27 cellular contexts compared by ENCODE assay signal in genomic region chr18:53906681-53907080, GRCh38.
DNase-seq lines count a peak whose midpoint lies in the region; ATAC-seq, FAIRE-seq and TF ChIP-seq lines count a peak whose summit lies in the region.
"Had no signal": no experiment of that assay in that cellular context is flagged by ENCODE, and none has a peak within 500 bp of the region (broad histone marks: within the 10 kb centered on the region; RNA-seq: fewer than 3 reads in every experiment).

No MANE protein-coding gene starts in this region.

- H3K9me3 ChIP-seq in H9 (ENCODE audit: control insufficient read depth, low read depth, low read length) (no peaks in the 10 kb centered on the region), kidney (ENCODE audit: control insufficient read depth in 1 of 2, low read length in 2 of 2) (no peaks in the 10 kb centered on the region)
- H3K9me3 ChIP-seq: esophagus muscularis mucosa, psoas muscle, SK-N-SH, upper lobe of left lung had no signal

- no CpG with 5 or more reads among the region's 2 CpGs for WGBS in H9 (ENCODE audit: extremely low coverage, insufficient read length, low lambda C conversion rate)

- no peaks in the 10 kb centered on the region for H3K79me2 ChIP-seq in H9 (ENCODE audit: insufficient read depth, low read length)

- POLR2A ChIA-PET in T-cell (lab: Charles Lee) = no interaction called here

- no peak overlapping the region for H2BK12ac ChIP-seq in H9 (ENCODE audit: insufficient read length, low read depth, low read length)

- intact Hi-C loops in cardiac septum (cut with DNase I) (no loop called here), kidney (cut with DNase I) (no loop called here)

- CTCF ChIA-PET in T-cell (lab: Charles Lee) = interaction anchor here in 1 of 2 donors (0.6 kb wide), 1 partner anchor 1281 kb away, joined by 3 read pairs; no protein-coding TSS in a partner anchor

- no peak overlapping the region for H3K4me3 Mint-ChIP-seq in T-cell
- no peak overlapping the region for H3K4me3 Mint-ChIP-seq in H9
- H3K4me3 Mint-ChIP-seq: activated naive CD4-positive, alpha-beta T cell treated with anti-CD3 and anti-CD28 coated beads, Interleukin-2, amount 10 ng/mL, durations not matched to agents 7 days and 5 days; memory B cell had no signal

- no peak overlapping the region for H3K18ac ChIP-seq in H9 (ENCODE audit: insufficient read length, low read depth, low read length)

- H3K23ac ChIP-seq in H9 (ENCODE audit: insufficient read length, low read depth, low read length) = no peak overlapping the region

- no peak overlapping the region for H3K4me2 ChIP-seq in H9 (ENCODE audit: insufficient read depth, insufficient read length, low read length)
- H3K4me2 ChIP-seq: KMS-11, SK-N-SH had no signal

- no peak overlapping the region for H2BK120ac ChIP-seq in H9 (ENCODE audit: low read depth, low read length, poor library complexity, severe bottlenecking)

- peaks cover 0 to 12% of the 10 kb centered on the region in 2 donors for H3K27me3 Mint-ChIP-seq in T-cell
- no peaks in the 10 kb centered on the region for H3K27me3 Mint-ChIP-seq in H9 (ENCODE audit: low read depth)
- H3K27me3 Mint-ChIP-seq: activated naive CD4-positive, alpha-beta T cell treated with anti-CD3 and anti-CD28 coated beads, Interleukin-2, amount 10 ng/mL, durations not matched to agents 7 days and 5 days had no signal

- H4K5ac ChIP-seq in H9 (ENCODE audit: insufficient read length, low read depth, low read length) = no peak overlapping the region

- H3K4me1 ChIP-seq in H9 (ENCODE audit: insufficient read depth, low read length) (no peaks in the 10 kb centered on the region), kidney (ENCODE audit: control insufficient read depth in 1 of 2, insufficient read depth in 1 of 2, low read depth in 1 of 2, low read length in 2 of 2) (no peaks in the 10 kb centered on the region)
- H3K4me1 ChIP-seq: psoas muscle, upper lobe of left lung had no signal

- no peaks in the 10 kb centered on the region for H3K79me1 ChIP-seq in H9 (ENCODE audit: insufficient read depth, low read depth, low read length, poor library complexity, severe bottlenecking)

- no peak overlapping the region for H3K27ac ChIP-seq in H9 (ENCODE audit: insufficient read length, low read depth, low read length)
- no peak overlapping the region for H3K27ac ChIP-seq in kidney (ENCODE audit: low read depth in 2 of 2, low read length in 2 of 2)
- H3K27ac ChIP-seq: 22Rv1, esophagus muscularis mucosa, KMS-11, psoas muscle, upper lobe of left lung had no signal

- H3T11ph ChIP-seq in H9 (ENCODE audit: low read length) = no peak overlapping the region

- ATAC-seq in T-cell (replicated peaks in 1 of 4) = no peak
- ATAC-seq: psoas muscle had no signal

- no peak overlapping the region for H3K9ac ChIP-seq in H9 (ENCODE audit: extremely low read depth, insufficient read length, low read length)
- no peak overlapping the region for H3K9ac ChIP-seq in kidney (ENCODE audit: low read length in 2 of 2)
- H3K9ac ChIP-seq: KMS-11, SK-N-SH had no signal

- H4K8ac ChIP-seq in H9 (replicated peaks; ENCODE audit: insufficient read length, low read depth, low read length) = no peak overlapping the region

- no peak for TF ChIP-seq CTCF in cardiac fibroblast (IDR thresholded peaks at IDR 0.05; ENCODE audit: low read depth, low read length)
- no peak for TF ChIP-seq CTCF in H9 (conservative IDR thresholded peaks at IDR 0.05)
- no peak for TF ChIP-seq CTCF in kidney (IDR thresholded peaks at IDR 0.05; ENCODE audit: borderline replicate concordance, extremely low read depth, insufficient read depth)

- H4K20me1 ChIP-seq in H9 (ENCODE audit: control insufficient read depth, insufficient read depth, insufficient read length) = no peaks in the 10 kb centered on the region

- H3K4me1 Mint-ChIP-seq in T-cell = no peaks in the 10 kb centered on the region
- H3K4me1 Mint-ChIP-seq in H9 = peaks cover 0 to 4% of the 10 kb centered on the region in 2 experiments; a peak in 2 of 4 replicates
- H3K4me1 Mint-ChIP-seq: activated naive CD4-positive, alpha-beta T cell treated with anti-CD3 and anti-CD28 coated beads, Interleukin-2, amount 10 ng/mL, durations not matched to agents 7 days and 5 days; memory B cell had no signal

- H2BK15ac ChIP-seq in H9 (ENCODE audit: low read depth, low read length) = no peak overlapping the region

- no peak overlapping the region for H3K4me3 ChIP-seq in cardiac fibroblast (replicated peaks in 1 of 2; ENCODE audit: low read depth in 2 of 2, low read length in 2 of 2)
- no peak overlapping the region for H3K4me3 ChIP-seq in kidney (ENCODE audit: low read length in 2 of 2)
- H3K4me3 ChIP-seq: esophagus muscularis mucosa, psoas muscle, upper lobe of left lung had no signal

- no peak overlapping the region for H4K91ac ChIP-seq in H9 (ENCODE audit: insufficient read length, low read depth, low read length)

- H3K23me2 ChIP-seq in H9 (ENCODE audit: insufficient read length, low read depth, low read length, poor library complexity, severe bottlenecking) = no peaks in the 10 kb centered on the region

- H3K14ac ChIP-seq in H9 (ENCODE audit: insufficient read depth, low read length) = no peak overlapping the region

- H3K27ac Mint-ChIP-seq in T-cell (no peak overlapping the region), H9 (no peak overlapping the region)
- H3K27ac Mint-ChIP-seq: activated naive CD4-positive, alpha-beta T cell treated with anti-CD3 and anti-CD28 coated beads, Interleukin-2, amount 10 ng/mL, durations not matched to agents 7 days and 5 days; memory B cell had no signal

- H3K27me3 ChIP-seq in H9 (ENCODE audit: insufficient read depth, low read length) = no peaks in the 10 kb centered on the region
- H3K27me3 ChIP-seq: esophagus muscularis mucosa, upper lobe of left lung had no signal

- H2AK5ac ChIP-seq in H9 (ENCODE audit: insufficient read length, low read length) = no peak overlapping the region

- DNase-seq in DMS 273 (lab: John Stamatoyannopoulos, UW; ENCODE audit: unreplicated experiment) (peak; percentile 38), DMS 273 treated with DMSO at 0.1 percent for 48 hours (lab: John Stamatoyannopoulos, UW) (no peak), cardiac fibroblast (ENCODE audit: low read depth in 2 of 2) (peak; percentile 9 to 51), cardiac septum (ENCODE audit: low spot score) (peak; percentile 75), stromal cell of bone marrow (ENCODE audit: low read depth) (peak; percentile 11), T-cell (no peak), H9 (no peak), kidney (no peak)
- DNase-seq: activated CD4-positive, alpha-beta T cell treated with anti-CD3 and anti-CD28 coated beads for 48 hours; activated naive CD4-positive, alpha-beta T cell treated with anti-CD3 and anti-CD28 coated beads, Interleukin-2, amount 10 ng/mL, durations not matched to agents 7 days and 5 days; cerebellar nuclear complex; DMS53; effector memory CD4-positive, alpha-beta T cell; glutamatergic neuron; GOT3; MV-4-11; NCI-H1694; NCI-H2171; NCI-H526 treated with DMSO at 0.1 percent for 48 hours; psoas muscle; RPMI8226; SK-N-SH; upper lobe of left lung had no signal

- FAIRE-seq in kidney (lab: Jason Lieb, UNC) = no peak

- H3K56ac ChIP-seq in H9 (ENCODE audit: insufficient read length, low read depth, low read length) = no peak overlapping the region

- H2BK20ac ChIP-seq in H9 (ENCODE audit: low read depth, low read length, poor library complexity, severe bottlenecking) = no peak overlapping the region

- H2AFZ ChIP-seq in H9 (ENCODE audit: low read length) = no peak overlapping the region

- H3K4ac ChIP-seq in H9 (ENCODE audit: low read depth, low read length) = no peak overlapping the region

- H3K36me3 ChIP-seq in kidney (ENCODE audit: control insufficient read depth in 1 of 2, insufficient read depth in 2 of 2, low read length in 2 of 2) = no peaks in the 10 kb centered on the region
- H3K36me3 ChIP-seq: esophagus muscularis mucosa, upper lobe of left lung had no signal

- H2BK5ac ChIP-seq in H9 (ENCODE audit: insufficient read length, low read length) = no peak overlapping the region

- H3K36me3 Mint-ChIP-seq in T-cell = no peaks in the 10 kb centered on the region
- H3K36me3 Mint-ChIP-seq in H9 (ENCODE audit: insufficient read depth in 1 of 3, low read depth in 3 of 3) = no peaks in the 10 kb centered on the region
- H3K36me3 Mint-ChIP-seq: activated naive CD4-positive, alpha-beta T cell treated with anti-CD3 and anti-CD28 coated beads, Interleukin-2, amount 10 ng/mL, durations not matched to agents 7 days and 5 days; memory B cell had no signal

- H3K9me3 Mint-ChIP-seq in T-cell = peaks cover 0 to 7% (median 4%) of the 10 kb centered on the region in 3 donors
- no peaks in the 10 kb centered on the region; a peak in 1 of 5 replicates for H3K9me3 Mint-ChIP-seq in H9
- H3K9me3 Mint-ChIP-seq: activated naive CD4-positive, alpha-beta T cell treated with anti-CD3 and anti-CD28 coated beads, Interleukin-2, amount 10 ng/mL, durations not matched to agents 7 days and 5 days; memory B cell had no signal

Comparison
In these comparisons a context has a peak if more than half of its experiments do, and no peak if none do; other contexts are left out.
1. DNase-seq: peak in DMS 273 (single experiment), cardiac fibroblast (2 of 2), cardiac septum (single experiment) and stromal cell of bone marrow (single experiment); none in DMS 273 treated with DMSO at 0.1 percent for 48 hours (single experiment), T-cell (0 of 34), H9 (single experiment) and kidney (single experiment).